Comparison of ENCODE assay signal across 16 cellular contexts in genomic region chr12:51974646-51975045, GRCh38. TPM values are rescaled to one million over a fixed set of nuclear protein-coding genes. Genes with fewer than 3 reads are reported as not detected.
DNase-seq lines count a peak whose midpoint lies in the region; ATAC-seq, FAIRE-seq and TF ChIP-seq lines count a peak whose summit lies in the region.
"Had no signal": no experiment of that assay in that cellular context is flagged by ENCODE, and none has a peak within 500 bp of the region (broad histone marks: within the 10 kb centered on the region; RNA-seq: fewer than 3 reads in every experiment).

No MANE protein-coding gene starts in this region.

- FAIRE-seq in pancreas (lab: Jason Lieb, UNC): no peak

- H3K4me3 ChIP-seq in pancreas: no peak overlapping the region

- peaks cover 40 to 72% (median 70%) of the 10 kb centered on the region in 3 donors for H3K4me1 ChIP-seq in pancreas

- DNase-seq in activated naive CD8-positive, alpha-beta T cell treated with anti-CD3 and anti-CD28 coated beads for 36 hours: no peak
- DNase-seq in T-cell (peak in 1 of 34 experiments; percentile 19), putamen (ENCODE audit: low spot score) (peak; percentile 49), MV-4-11 (lab: John Stamatoyannopoulos, UW) (no peak), pancreas (no peak), NCI-H2227 (lab: John Stamatoyannopoulos, UW; ENCODE audit: unreplicated experiment) (no peak)
- DNase-seq in effector memory CD8-positive, alpha-beta T cell: no peak
- DNase-seq: cerebellar nuclear complex; DMS153; GOT3; NCI-H1105; NCI-H345; occipital lobe; SHP77; stimulated activated naive CD4-positive, alpha-beta T cell treated with Interleukin-2 at 50 U/mL for 16 hours had no signal

- peak overlapping the region; percentile 5 for H3K4me3 Mint-ChIP-seq in activated naive CD8-positive, alpha-beta T cell
- H3K4me3 Mint-ChIP-seq in activated naive CD8-positive, alpha-beta T cell treated with anti-CD3 and anti-CD28 coated beads for 36 hours: no peak overlapping the region
- H3K4me3 Mint-ChIP-seq in T-cell: peak overlapping the region in 1 of 3 donors; percentile 64
- peak overlapping the region; percentile 35 to 68 for H3K4me3 Mint-ChIP-seq in effector memory CD8-positive, alpha-beta T cell

- no peaks in the 10 kb centered on the region for H3K9me3 ChIP-seq in pancreas

- CTCF ChIA-PET in T-cell (lab: Charles Lee): interaction anchor here (0.8 to 1.0 kb wide), 4 partner anchors 10 to 52 kb away, joined by 3 read pairs; partner anchors contain the start of gene TAMALIN (in 1 of the 2)

- H3K4me1 Mint-ChIP-seq in activated naive CD8-positive, alpha-beta T cell (ENCODE audit: low read depth): peaks cover 75% of the 10 kb centered on the region
- peaks cover 74% of the 10 kb centered on the region for H3K4me1 Mint-ChIP-seq in activated naive CD8-positive, alpha-beta T cell treated with anti-CD3 and anti-CD28 coated beads for 36 hours
- H3K4me1 Mint-ChIP-seq in T-cell: peaks cover 66 to 76% (median 68%) of the 10 kb centered on the region in 3 donors
- peaks cover 46 to 60% of the 10 kb centered on the region in 2 donors for H3K4me1 Mint-ChIP-seq in effector memory CD8-positive, alpha-beta T cell (ENCODE audit: low read depth in 2 of 2)

- H3K27me3 Mint-ChIP-seq in activated naive CD8-positive, alpha-beta T cell: no peaks in the 10 kb centered on the region
- no peaks in the 10 kb centered on the region for H3K27me3 Mint-ChIP-seq in activated naive CD8-positive, alpha-beta T cell treated with anti-CD3 and anti-CD28 coated beads for 36 hours
- no peaks in the 10 kb centered on the region for H3K27me3 Mint-ChIP-seq in T-cell
- H3K27me3 Mint-ChIP-seq in effector memory CD8-positive, alpha-beta T cell: no peaks in the 10 kb centered on the region

- POLR2A ChIA-PET in T-cell (lab: Charles Lee): no interaction called here

- H3K36me3 Mint-ChIP-seq in activated naive CD8-positive, alpha-beta T cell: peaks cover 12% of the 10 kb centered on the region
- peaks cover 17% of the 10 kb centered on the region for H3K36me3 Mint-ChIP-seq in activated naive CD8-positive, alpha-beta T cell treated with anti-CD3 and anti-CD28 coated beads for 36 hours
- peaks cover 17% of the 10 kb centered on the region for H3K36me3 Mint-ChIP-seq in T-cell
- peaks cover 33% of the 10 kb centered on the region for H3K36me3 Mint-ChIP-seq in effector memory CD8-positive, alpha-beta T cell (ENCODE audit: insufficient read depth)

- no peak for TF ChIP-seq CTCF in pancreas (IDR thresholded peaks at IDR 0.05)

- ATAC-seq in T-cell (replicated peaks in 1 of 4) (peak in 2 of 4 experiments; percentile 30 to 39), pancreas (no peak)
- ATAC-seq in effector memory CD8-positive, alpha-beta T cell (replicated peaks): no peak

- intact Hi-C loops in pancreas (cut with DNase I): no loop called here

- H3K27me3 ChIP-seq in pancreas: no peaks in the 10 kb centered on the region

- no peak overlapping the region for H3K27ac Mint-ChIP-seq in activated naive CD8-positive, alpha-beta T cell
- H3K27ac Mint-ChIP-seq in activated naive CD8-positive, alpha-beta T cell treated with anti-CD3 and anti-CD28 coated beads for 36 hours: no peak overlapping the region
- H3K27ac Mint-ChIP-seq in T-cell: peak overlapping the region; percentile 71 to 89
- no peak overlapping the region for H3K27ac Mint-ChIP-seq in effector memory CD8-positive, alpha-beta T cell

- H3K9me3 Mint-ChIP-seq in activated naive CD8-positive, alpha-beta T cell (ENCODE audit: low read depth): no peaks in the 10 kb centered on the region
- H3K9me3 Mint-ChIP-seq in activated naive CD8-positive, alpha-beta T cell treated with anti-CD3 and anti-CD28 coated beads for 36 hours: no peaks in the 10 kb centered on the region
- no peaks in the 10 kb centered on the region for H3K9me3 Mint-ChIP-seq in T-cell
- H3K9me3 Mint-ChIP-seq in effector memory CD8-positive, alpha-beta T cell: no peaks in the 10 kb centered on the region

- peak overlapping the region in 1 of 4 donors; percentile 66 for H3K27ac ChIP-seq in pancreas

- H3K36me3 ChIP-seq in pancreas: peaks cover 0 to 12% (median 7%) of the 10 kb centered on the region in 3 donors

- WGBS in pancreas, 2 donors: 43 to 49% methylated on average over 2 of the region's 2 CpGs

RNA-seq across cellular contexts. Expression of gene ACVR1B, which starts 23.1 kb away (rescaled TPM):
- total RNA-seq in activated naive CD8-positive, alpha-beta T cell treated with anti-CD3 and anti-CD28 coated beads for 36 hours: 10 to 100 TPM in 1 of 2 experiments, 1 to 10 TPM in 1; 9.9 to 10.2 TPM
- total RNA-seq in T-cell (10 to 100 TPM in 4 of 5 donors, 1 to 10 TPM in 1; 9.0 to 12.6 (median 11.8) TPM), pancreas (10 to 100 TPM; 24.2 to 31.4 (median 27.8) TPM)
- polyA plus RNA-seq in pancreas: 10 to 100 TPM; 16.0 to 22.4 TPM

RNA-seq across cellular contexts. Expression of gene TAMALIN, which starts 32.1 kb away (rescaled TPM):
- total RNA-seq in activated naive CD8-positive, alpha-beta T cell treated with anti-CD3 and anti-CD28 coated beads for 36 hours: 10 to 100 TPM in 1 of 2 experiments, 1 to 10 TPM in 1; 9.1 to 11.3 TPM
- total RNA-seq in T-cell: 100 to 1,000 TPM in 2 of 5 donors, 10 to 100 TPM in 3; 31.7 to 480 (median 38.4) TPM
- total RNA-seq in pancreas: 10 to 100 TPM in 3 of 6 donors, 1 to 10 TPM in 3; 7.1 to 18.0 (median 11.0) TPM
- polyA plus RNA-seq in pancreas: 10 to 100 TPM; 25.4 to 51.6 TPM

Comparison
In these comparisons a context has a peak if more than half of its experiments do, and no peak if none do; other contexts are left out.
1. H3K27ac Mint-ChIP-seq: peak in T-cell (2 of 2); none in activated naive CD8-positive, alpha-beta T cell (single experiment), activated naive CD8-positive, alpha-beta T cell treated with anti-CD3 and anti-CD28 coated beads for 36 hours (single experiment) and effector memory CD8-positive, alpha-beta T cell (0 of 2).